9 cellular contexts compared by ENCODE assay signal in the genomic region with DNA sequence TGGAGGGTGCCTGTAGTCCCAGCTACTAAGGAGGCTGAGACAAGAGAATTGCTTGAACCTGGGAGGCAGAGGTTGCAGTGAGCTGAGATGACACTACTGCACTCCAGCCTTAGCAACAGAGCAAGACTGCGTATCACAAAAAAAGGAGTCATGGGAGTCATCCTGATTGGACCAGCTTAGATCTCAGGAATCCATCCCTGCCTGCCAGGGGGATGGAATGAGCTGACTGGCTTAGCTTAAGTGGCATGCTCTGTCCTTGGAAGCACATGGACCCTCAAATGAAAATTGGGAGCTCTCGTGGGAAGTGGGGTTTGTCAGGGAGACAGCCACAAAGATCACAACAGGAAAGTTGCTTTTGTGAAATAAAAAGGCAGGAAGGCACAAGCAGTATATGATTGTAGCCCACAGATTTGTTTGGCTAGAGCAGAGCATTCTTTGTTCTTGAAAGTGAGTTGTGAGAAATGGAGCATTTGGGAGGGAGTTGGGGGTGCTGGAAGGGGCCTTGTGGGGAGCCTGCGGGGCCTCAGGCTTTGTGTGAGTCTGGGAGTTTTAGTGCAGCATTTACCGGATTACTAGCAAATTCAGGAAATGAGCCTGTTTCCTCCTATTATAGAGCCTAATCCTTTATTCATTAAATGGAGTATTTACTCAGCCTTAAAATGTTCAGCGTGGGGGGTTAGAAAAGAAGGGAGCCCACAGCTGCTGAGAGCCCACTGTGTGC. TPM values are rescaled to one million over a fixed set of nuclear protein-coding genes. Genes with fewer than 3 reads are reported as not detected.
DNase-seq lines count a peak whose midpoint lies in the region; ATAC-seq and TF ChIP-seq lines count a peak whose summit lies in the region.
"Had no signal": no experiment of that assay in that cellular context is flagged by ENCODE, and none has a peak within 500 bp of the region (broad histone marks: within the 10 kb centered on the region; RNA-seq: fewer than 3 reads in every experiment).

No MANE protein-coding gene starts in this region.

- no peak for TF ChIP-seq CTCF in progenitor cell of endocrine pancreas (IDR thresholded peaks at IDR 0.05; ENCODE audit: unreplicated experiment)

- H3K9me3 Mint-ChIP-seq in activated CD8-positive, alpha-beta T cell treated with anti-CD3 and anti-CD28 coated beads, Interleukin-2, amount 10 ng/mL, durations not matched to agents 7 days and 5 days (ENCODE audit: insufficient read depth): no peaks in the 10 kb centered on the region
- no peaks in the 10 kb centered on the region for H3K9me3 Mint-ChIP-seq in progenitor cell of endocrine pancreas (ENCODE audit: low read depth)
- H3K9me3 Mint-ChIP-seq in stimulated activated naive B cell treated with anti-CD40 and anti-IgM and Interleukin-4, amounts not matched to agents 10 μg/mL and 1 μg/mL and 100 μg/mL, for 72 hours: no peaks in the 10 kb centered on the region

- no peak overlapping the region for H3K4me3 Mint-ChIP-seq in activated CD8-positive, alpha-beta T cell treated with anti-CD3 and anti-CD28 coated beads, Interleukin-2, amount 10 ng/mL, durations not matched to agents 7 days and 5 days
- H3K4me3 Mint-ChIP-seq in progenitor cell of endocrine pancreas (ENCODE audit: low read depth): no peak overlapping the region
- H3K4me3 Mint-ChIP-seq in stimulated activated naive B cell treated with anti-CD40 and anti-IgM and Interleukin-4, amounts not matched to agents 10 μg/mL and 1 μg/mL and 100 μg/mL, for 72 hours: no peak overlapping the region

- no peak for ATAC-seq in activated CD8-positive, alpha-beta T cell treated with anti-CD3 and anti-CD28 coated beads, Interleukin-2, amount 10 ng/mL, durations not matched to agents 7 days and 5 days
- ATAC-seq in stimulated activated naive B cell treated with anti-CD40 and anti-IgM and Interleukin-4, amounts not matched to agents 10 μg/mL and 1 μg/mL and 100 μg/mL, for 72 hours (replicated peaks): no peak

- H3K27ac Mint-ChIP-seq in activated CD8-positive, alpha-beta T cell treated with anti-CD3 and anti-CD28 coated beads, Interleukin-2, amount 10 ng/mL, durations not matched to agents 7 days and 5 days: peak overlapping the region; percentile 70
- peak overlapping the region; percentile 30 for H3K27ac Mint-ChIP-seq in progenitor cell of endocrine pancreas
- no peak overlapping the region for H3K27ac Mint-ChIP-seq in stimulated activated naive B cell treated with anti-CD40 and anti-IgM and Interleukin-4, amounts not matched to agents 10 μg/mL and 1 μg/mL and 100 μg/mL, for 72 hours

- H3K4me1 Mint-ChIP-seq in activated CD8-positive, alpha-beta T cell treated with anti-CD3 and anti-CD28 coated beads, Interleukin-2, amount 10 ng/mL, durations not matched to agents 7 days and 5 days (ENCODE audit: low read depth): peaks cover 78% of the 10 kb centered on the region
- peaks cover 3% of the 10 kb centered on the region for H3K4me1 Mint-ChIP-seq in progenitor cell of endocrine pancreas (ENCODE audit: low read depth)
- peaks cover 22 to 52% of the 10 kb centered on the region in 2 donors for H3K4me1 Mint-ChIP-seq in stimulated activated naive B cell treated with anti-CD40 and anti-IgM and Interleukin-4, amounts not matched to agents 10 μg/mL and 1 μg/mL and 100 μg/mL, for 72 hours

- H3K27me3 Mint-ChIP-seq in activated CD8-positive, alpha-beta T cell treated with anti-CD3 and anti-CD28 coated beads, Interleukin-2, amount 10 ng/mL, durations not matched to agents 7 days and 5 days (ENCODE audit: low read depth): no peaks in the 10 kb centered on the region
- H3K27me3 Mint-ChIP-seq in progenitor cell of endocrine pancreas: no peaks in the 10 kb centered on the region
- H3K27me3 Mint-ChIP-seq in stimulated activated naive B cell treated with anti-CD40 and anti-IgM and Interleukin-4, amounts not matched to agents 10 μg/mL and 1 μg/mL and 100 μg/mL, for 72 hours: no peaks in the 10 kb centered on the region

- CTCF ChIA-PET in activated CD8-positive, alpha-beta T cell treated with anti-CD3 and anti-CD28 coated beads, Interleukin-2, amount 10 ng/mL, durations not matched to agents 7 days and 5 days (lab: Charles Lee): interaction anchor here (1.0 to 1.1 kb wide), 3 partner anchors 29 to 242 kb away, joined by 4 to 5 read pairs (median 4); no protein-coding TSS in a partner anchor

- DNase-seq in ELR (ENCODE audit: low read depth) (peak; percentile 61), fibroblast of peridontal ligament (ENCODE audit: extremely low read depth) (peak; percentile 84), progenitor cell of endocrine pancreas (ENCODE audit: low spot score, unreplicated experiment) (no peak), COLO829 (ENCODE audit: low spot score) (no peak), HuH-7.5 (ENCODE audit: low spot score) (no peak)
- no peak for DNase-seq in activated CD8-positive, alpha-beta T cell treated with anti-CD3 and anti-CD28 coated beads, Interleukin-2, amount 10 ng/mL, durations not matched to agents 7 days and 5 days
- DNase-seq in effector CD4-positive, alpha-beta T cell: no peak
- no peak for DNase-seq in stimulated activated naive B cell treated with anti-CD40 and anti-IgM and Interleukin-4, amounts not matched to agents 10 μg/mL and 1 μg/mL and 100 μg/mL, for 72 hours
- DNase-seq: effector CD8-positive, alpha-beta T cell had no signal

- POLR2A ChIA-PET in activated CD8-positive, alpha-beta T cell treated with anti-CD3 and anti-CD28 coated beads, Interleukin-2, amount 10 ng/mL, durations not matched to agents 7 days and 5 days (lab: Charles Lee): no interaction called here

- peaks cover 76% of the 10 kb centered on the region for H3K36me3 Mint-ChIP-seq in activated CD8-positive, alpha-beta T cell treated with anti-CD3 and anti-CD28 coated beads, Interleukin-2, amount 10 ng/mL, durations not matched to agents 7 days and 5 days (ENCODE audit: low read depth)
- peaks cover 7% of the 10 kb centered on the region for H3K36me3 Mint-ChIP-seq in progenitor cell of endocrine pancreas (ENCODE audit: insufficient read depth)
- H3K36me3 Mint-ChIP-seq in stimulated activated naive B cell treated with anti-CD40 and anti-IgM and Interleukin-4, amounts not matched to agents 10 μg/mL and 1 μg/mL and 100 μg/mL, for 72 hours: peaks cover 44 to 59% of the 10 kb centered on the region in 2 donors

RNA-seq across cellular contexts. Expression of gene DGLUCY, which starts 30.7 kb away (rescaled TPM):
- 100 to 1,000 TPM; 111 to 119 TPM for total RNA-seq in activated CD8-positive, alpha-beta T cell treated with anti-CD3 and anti-CD28 coated beads, Interleukin-2, amount 10 ng/mL, durations not matched to agents 7 days and 5 days
- 73.4 and 83.3 TPM in 2 replicates for total RNA-seq in progenitor cell of endocrine pancreas

Comparison
In these comparisons a context has a peak if more than half of its experiments do, and no peak if none do; other contexts are left out.
1. DNase-seq: peak in ELR (single experiment) and fibroblast of peridontal ligament (single experiment); none in activated CD8-positive, alpha-beta T cell treated with anti-CD3 and anti-CD28 coated beads, Interleukin-2, amount 10 ng/mL, durations not matched to agents 7 days and 5 days (single experiment), progenitor cell of endocrine pancreas (single experiment), effector CD4-positive, alpha-beta T cell (single experiment), stimulated activated naive B cell treated with anti-CD40 and anti-IgM and Interleukin-4, amounts not matched to agents 10 μg/mL and 1 μg/mL and 100 μg/mL, for 72 hours (single experiment), COLO829 (single experiment) and HuH-7.5 (single experiment).